10 cellular contexts compared by ENCODE assay signal in the genomic region with DNA sequence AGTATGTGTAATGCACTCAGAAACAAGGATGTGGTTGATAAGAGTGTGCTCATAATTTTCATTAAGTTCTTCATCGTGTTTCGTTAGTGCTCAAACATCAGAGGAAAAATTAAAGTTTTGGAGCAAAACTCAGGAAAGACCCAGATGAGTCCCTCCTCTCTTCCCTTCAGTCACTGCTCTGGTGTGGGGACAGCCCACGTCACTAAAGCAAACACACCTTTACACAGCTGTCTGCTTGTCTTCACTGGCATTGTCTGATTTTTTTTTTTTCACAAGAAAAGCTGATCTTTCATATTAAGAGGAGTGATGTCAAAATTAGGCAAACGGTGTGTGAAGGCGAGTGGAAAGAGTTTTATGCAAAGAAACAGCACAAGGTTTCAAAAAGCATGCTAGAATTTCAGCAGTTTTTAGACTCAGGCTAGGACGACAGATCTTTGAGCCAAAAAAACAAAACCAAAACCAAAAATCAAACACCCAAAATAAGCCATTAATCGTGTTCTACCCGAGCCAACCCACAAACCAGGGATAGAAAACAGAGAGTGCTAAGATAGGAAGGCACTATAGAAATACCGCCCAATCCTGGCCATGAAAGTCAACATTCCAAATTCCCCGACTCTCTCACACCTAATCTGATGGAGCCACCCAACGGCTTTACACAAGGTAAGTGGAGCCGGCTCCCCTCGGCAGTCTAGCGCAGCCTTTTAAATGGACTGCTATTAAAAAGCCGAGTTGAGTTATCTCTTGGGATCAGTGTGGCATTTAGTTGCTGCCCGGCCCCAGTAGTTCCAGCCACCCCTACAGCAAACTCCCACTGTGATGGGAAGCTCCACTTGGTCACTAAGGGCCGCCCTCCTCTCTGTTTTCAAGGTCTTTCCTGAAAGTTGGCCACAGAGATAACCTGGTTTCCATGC. TPM values are rescaled to one million over a fixed set of nuclear protein-coding genes. Genes with fewer than 3 reads are reported as not detected.
DNase-seq lines count a peak whose midpoint lies in the region; ATAC-seq and TF ChIP-seq lines count a peak whose summit lies in the region.
"Had no signal": no experiment of that assay in that cellular context is flagged by ENCODE, and none has a peak within 500 bp of the region (broad histone marks: within the 10 kb centered on the region; RNA-seq: fewer than 3 reads in every experiment).

No MANE protein-coding gene starts in this region.

- no peaks in the 10 kb centered on the region for H3K36me3 ChIP-seq in skeletal muscle satellite cell (ENCODE audit: insufficient read depth, low read length)
- no peaks in the 10 kb centered on the region for H3K36me3 ChIP-seq in BE2C
- H3K36me3 ChIP-seq: ovary had no signal

- H3K27me3 ChIP-seq in skeletal muscle satellite cell (ENCODE audit: control insufficient read depth, insufficient read depth, low read length) (peaks cover 34% of the 10 kb centered on the region), BE2C (no peaks in the 10 kb centered on the region)
- H3K27me3 ChIP-seq: ovary had no signal

- H3K4me2 ChIP-seq in skeletal muscle satellite cell (ENCODE audit: low read length) = peak overlapping the region; percentile 56

- DNase-seq in activated CD4-positive, alpha-beta T cell treated with anti-CD3 and anti-CD28 coated beads, Interleukin-2, amount 10 ng/mL, durations not matched to agents 7 days and 5 days = no peak
- no peak for DNase-seq in activated CD4-positive, alpha-beta T cell treated with anti-CD3 and anti-CD28 coated beads for 4 hours
- DNase-seq in LoVo (ENCODE audit: low spot score) (peak; percentile 8), BE2C (no peak), NCI-H446 (lab: John Stamatoyannopoulos, UW) (no peak)
- DNase-seq in central memory CD8-positive, alpha-beta T cell (ENCODE audit: low spot score in 2 of 2) = no peak
- DNase-seq in activated CD8-positive, alpha-beta memory T cell treated with anti-CD3 and anti-CD28 coated beads for 24 hours = no peak
- DNase-seq: amygdala, ovary had no signal

- POLR2A ChIA-PET in activated CD4-positive, alpha-beta T cell treated with anti-CD3 and anti-CD28 coated beads, Interleukin-2, amount 10 ng/mL, durations not matched to agents 7 days and 5 days (lab: Charles Lee) = no interaction called here

- TF ChIP-seq CTCF in BE2C (IDR thresholded peaks at IDR 0.05; ENCODE audit: low read depth, low read length) = no peak

- no peaks in the 10 kb centered on the region for H3K4me1 ChIP-seq in skeletal muscle satellite cell (ENCODE audit: control insufficient read depth, insufficient read depth, low read length)
- H3K4me1 ChIP-seq in BE2C = no peaks in the 10 kb centered on the region

- H3K9me3 Mint-ChIP-seq in activated CD4-positive, alpha-beta T cell treated with anti-CD3 and anti-CD28 coated beads, Interleukin-2, amount 10 ng/mL, durations not matched to agents 7 days and 5 days = no peaks in the 10 kb centered on the region
- no peaks in the 10 kb centered on the region for H3K9me3 Mint-ChIP-seq in central memory CD8-positive, alpha-beta T cell

- no peak overlapping the region for H3K9ac ChIP-seq in skeletal muscle satellite cell (ENCODE audit: low read depth, low read length)

- H3K9me3 ChIP-seq in skeletal muscle satellite cell (replicated peaks; ENCODE audit: low read length) (no peaks in the 10 kb centered on the region), BE2C (no peaks in the 10 kb centered on the region)
- H3K9me3 ChIP-seq: ovary had no signal

- peak overlapping the region; percentile 67 for H3K4me3 Mint-ChIP-seq in activated CD4-positive, alpha-beta T cell treated with anti-CD3 and anti-CD28 coated beads, Interleukin-2, amount 10 ng/mL, durations not matched to agents 7 days and 5 days
- H3K4me3 Mint-ChIP-seq in central memory CD8-positive, alpha-beta T cell = peak overlapping the region; percentile 79

- peaks cover 10% of the 10 kb centered on the region for H3K4me1 Mint-ChIP-seq in activated CD4-positive, alpha-beta T cell treated with anti-CD3 and anti-CD28 coated beads, Interleukin-2, amount 10 ng/mL, durations not matched to agents 7 days and 5 days
- H3K4me1 Mint-ChIP-seq in central memory CD8-positive, alpha-beta T cell = peaks cover 7% of the 10 kb centered on the region

- peak overlapping the region; percentile 42 for H3K4me3 ChIP-seq in skeletal muscle satellite cell (ENCODE audit: low read length)
- no peak overlapping the region for H3K4me3 ChIP-seq in BE2C (ENCODE audit: low read depth, low read length)
- H3K4me3 ChIP-seq: ovary had no signal

- peak overlapping the region; percentile 27 for H3K27ac Mint-ChIP-seq in activated CD4-positive, alpha-beta T cell treated with anti-CD3 and anti-CD28 coated beads, Interleukin-2, amount 10 ng/mL, durations not matched to agents 7 days and 5 days
- H3K27ac Mint-ChIP-seq in central memory CD8-positive, alpha-beta T cell (ENCODE audit: low read depth) = peak overlapping the region; percentile 17

- H3K27me3 Mint-ChIP-seq in activated CD4-positive, alpha-beta T cell treated with anti-CD3 and anti-CD28 coated beads, Interleukin-2, amount 10 ng/mL, durations not matched to agents 7 days and 5 days = peaks cover 13% of the 10 kb centered on the region
- peaks cover 45% of the 10 kb centered on the region for H3K27me3 Mint-ChIP-seq in central memory CD8-positive, alpha-beta T cell

- CTCF ChIA-PET in activated CD4-positive, alpha-beta T cell treated with anti-CD3 and anti-CD28 coated beads, Interleukin-2, amount 10 ng/mL, durations not matched to agents 7 days and 5 days (lab: Charles Lee) = no interaction called here

- peak; percentile 43 for ATAC-seq in central memory CD8-positive, alpha-beta T cell (replicated peaks; ENCODE audit: extremely low read depth, poor library complexity, severe bottlenecking)

- no peaks in the 10 kb centered on the region for H3K36me3 Mint-ChIP-seq in activated CD4-positive, alpha-beta T cell treated with anti-CD3 and anti-CD28 coated beads, Interleukin-2, amount 10 ng/mL, durations not matched to agents 7 days and 5 days (ENCODE audit: low read depth)
- H3K36me3 Mint-ChIP-seq in central memory CD8-positive, alpha-beta T cell (ENCODE audit: insufficient read depth) = peaks cover 2% of the 10 kb centered on the region

RNA-seq across cellular contexts. Expression of gene GATA3, which starts 27.9 kb away (rescaled TPM):
- total RNA-seq in activated CD4-positive, alpha-beta T cell treated with anti-CD3 and anti-CD28 coated beads, Interleukin-2, amount 10 ng/mL, durations not matched to agents 7 days and 5 days = 10 to 100 TPM; 48.1 to 52.0 TPM
- total RNA-seq in skeletal muscle satellite cell (2012; rRNA removed) = 0.22 TPM in 1 of 2 replicates, not detected in the other
- polyA plus RNA-seq in BE2C (2012; ENCODE audit: insufficient read depth, insufficient read length, low read depth) = 223 TPM
